ENCODE assay signal across 8 cellular contexts in genomic region chr7:102433319-102434038, GRCh38. TPM values are rescaled to one million over a fixed set of nuclear protein-coding genes. Genes with fewer than 3 reads are reported as not detected.
DNase-seq lines count a peak whose midpoint lies in the region; ATAC-seq and FAIRE-seq lines count a peak whose summit lies in the region.

TSS of gene ORAI2 (plus strand) at chr7:102433575. CDS start at chr7:102438957, 5,382 bp downstream.

- peaks cover 61% of the 10 kb centered on the region for H3K4me1 ChIP-seq in CD4-positive, alpha-beta memory T cell (ENCODE audit: insufficient read depth, low read length)

- CTCF ChIA-PET in CD4-positive, alpha-beta memory T cell (lab: Charles Lee; ENCODE audit: partially characterized antibody), result interaction anchor here (1.4 to 4.7 kb wide), 7 partner anchors 14 to 37 kb away, joined by 3 to 30 read pairs (median 13); partner anchors contain the start of gene PRKRIP1

- ATAC-seq in GM19438 (IDR thresholded peaks at IDR 0.05; ENCODE audit: low read depth, unreplicated experiment), result peak; percentile 51

- H3K36me3 ChIP-seq in CD4-positive, alpha-beta memory T cell (ENCODE audit: insufficient read depth, low read length), result peaks cover 5% of the 10 kb centered on the region

- H3K27ac ChIP-seq in CD4-positive, alpha-beta memory T cell (ENCODE audit: low read depth, low read length), result peak within 1 kb of the TSS; percentile 88

- H3K27ac Mint-ChIP-seq in CD4-positive, alpha-beta memory T cell, result peak within 1 kb of the TSS; percentile 98 to 100 (median 100)

- in situ Hi-C loops in SK-MEL-5 (cut with HindIII; ENCODE audit: low pct_unique_long_range_greater_than_20kb, low sequenced_read_pairs), result no loop called here

- peak; percentile 81 to 86 (median 84) for DNase-seq in CD4-positive, alpha-beta memory T cell
- DNase-seq in HTR-8/SVneo (ENCODE audit: insufficient read length, low spot score), result peak; percentile 81
- peak; percentile 64 for DNase-seq in SK-MEL-5 (ENCODE audit: low read depth, low spot score)
- DNase-seq in activated naive CD4-positive, alpha-beta T cell treated with Interleukin-2 at 50 U/mL for 16 hours, result peak; percentile 89
- peak; percentile 88 for DNase-seq in germinal center (ENCODE audit: low spot score)
- peak in 53 of 56 donors; percentile 11 to 91 (median 64) for DNase-seq in nucleus accumbens (lab: John Stamatoyannopoulos, UW)
- peak; percentile 44 for DNase-seq in superior temporal gyrus (ENCODE audit: extremely low spot score)

- no peaks in the 10 kb centered on the region for H3K27me3 Mint-ChIP-seq in CD4-positive, alpha-beta memory T cell

- peak within 1 kb of the TSS; percentile 80 to 90 (median 88) for H3K4me3 Mint-ChIP-seq in CD4-positive, alpha-beta memory T cell

- intact Hi-C loops in CD4-positive, alpha-beta memory T cell (cut with micrococcal nuclease), result loop anchor here (1.0 kb wide), 1 partner anchor 32 kb away; no protein-coding TSS in a partner anchor

- H3K27me3 ChIP-seq in CD4-positive, alpha-beta memory T cell (ENCODE audit: insufficient read depth, low read length), result no peaks in the 10 kb centered on the region

- H3K4me1 Mint-ChIP-seq in CD4-positive, alpha-beta memory T cell, result peaks cover 26 to 61% (median 43%) of the 10 kb centered on the region in 4 donors

- no peaks in the 10 kb centered on the region for H3K9me3 ChIP-seq in CD4-positive, alpha-beta memory T cell (ENCODE audit: control insufficient read depth in 1 of 2, low read length in 2 of 2)

- POLR2A ChIA-PET in CD4-positive, alpha-beta memory T cell (lab: Charles Lee; ENCODE audit: partially characterized antibody), result interaction anchor here (0.6 to 16.0 kb wide), 8 partner anchors 8 to 70 kb away, joined by 3 to 496 read pairs (median 17); partner anchors contain the start of genes ALKBH4, LRWD1 and PRKRIP1

- H3K4me3 ChIP-seq in CD4-positive, alpha-beta memory T cell (ENCODE audit: low read length in 2 of 2), result peak within 1 kb of the TSS; percentile 74 to 76

- peaks cover 0 to 2% (median 0%) of the 10 kb centered on the region in 8 donors for H3K9me3 Mint-ChIP-seq in CD4-positive, alpha-beta memory T cell

- H3K36me3 Mint-ChIP-seq in CD4-positive, alpha-beta memory T cell, result peaks cover 4 to 11% of the 10 kb centered on the region in 2 donors

- peak; percentile 91 for FAIRE-seq in HTR-8/SVneo (lab: Jason Lieb, UNC)

RNA-seq across cellular contexts. Expression of gene ORAI2, which starts in this region (rescaled TPM):
- total RNA-seq in CD4-positive, alpha-beta memory T cell, result 10 to 100 TPM; 29.0 to 31.6 TPM
- polyA plus RNA-seq in CD4-positive, alpha-beta memory T cell, result 10 to 100 TPM; 42.9 to 53.3 TPM
- total RNA-seq in SK-MEL-5 (2014; rRNA removed; shearing (Covaris generic)), result 21.4 and 22.3 TPM in 2 replicates
- polyA plus RNA-seq in SK-MEL-5 (2015; cell fraction: cytosol; rRNA removed), result 49.1 and 49.3 TPM in 2 replicates
- polyA plus RNA-seq in SK-MEL-5 (2015; cell fraction: nucleus; rRNA removed), result 10.4 and 25.6 TPM in 2 replicates

Comparison
In these comparisons a context has a peak if more than half of its experiments do, and no peak if none do; other contexts are left out.
1. Peak in every context shown above with its lines: DNase-seq, ATAC-seq, H3K4me3 ChIP-seq and H3K27ac ChIP-seq.